In genomic region chr14:74612346-74613021, GRCh38 we compare ENCODE assay signal across 8 cellular contexts. TPM values are rescaled to one million over a fixed set of nuclear protein-coding genes. Genes with fewer than 3 reads are reported as not detected.
DNase-seq lines count a peak whose midpoint lies in the region; ATAC-seq lines count a peak whose summit lies in the region.

No MANE protein-coding gene starts in this region.

- H3K9ac ChIP-seq in NT2/D1 (ENCODE audit: insufficient read length, low read depth) (peak overlapping the region; percentile 67), mucosa of stomach (ENCODE audit: low read length) (peak overlapping the region; percentile 34)

- H3K9me3 ChIP-seq in NT2/D1 (ENCODE audit: insufficient read depth, low read length) (peaks cover 43% of the 10 kb centered on the region; the same call in 1 of the 2 replicates), mucosa of stomach (ENCODE audit: control insufficient read depth, low read length) (no peaks in the 10 kb centered on the region)

- H2AFZ ChIP-seq in ACC112 (ENCODE audit: low read length, unreplicated experiment) = peak overlapping the region; percentile 87

- no peaks in the 10 kb centered on the region for H3K27me3 ChIP-seq in ACC112 (ENCODE audit: insufficient read depth, low read length)
- peaks cover 25% of the 10 kb centered on the region for H3K27me3 ChIP-seq in NT2/D1 (ENCODE audit: insufficient read depth, insufficient read length)
- peaks cover 59% of the 10 kb centered on the region for H3K27me3 ChIP-seq in mucosa of stomach (ENCODE audit: control insufficient read depth, insufficient read depth, low read length)

- peak; percentile 65 for DNase-seq in NT2/D1 (ENCODE audit: low read depth, low spot score)
- peak; percentile 88 for DNase-seq in activated T-cell treated with anti-CD3 and anti-CD28 coated beads for 48 hours (ENCODE audit: low read depth)
- DNase-seq in stimulated activated CD8-positive, alpha-beta memory T cell treated with anti-CD3 and anti-CD28 coated beads, Interleukin-4, amount 100 ng/mL, for 48 hours = peak; percentile 86

- H3K79me2 ChIP-seq in ACC112 (ENCODE audit: control insufficient read depth, insufficient read depth, low read length, unreplicated experiment) = peaks cover 33% of the 10 kb centered on the region

- no peak overlapping the region for H3K27ac ChIP-seq in ACC112 (ENCODE audit: low read depth, low read length)

- no peaks in the 10 kb centered on the region for H3K36me3 ChIP-seq in ACC112 (ENCODE audit: insufficient read depth, low read length)
- H3K36me3 ChIP-seq in NT2/D1 (ENCODE audit: insufficient read depth, insufficient read length, low read length) = no peaks in the 10 kb centered on the region
- no peaks in the 10 kb centered on the region for H3K36me3 ChIP-seq in mucosa of stomach (ENCODE audit: control insufficient read depth, insufficient read depth, low read length)

- ATAC-seq in GM18520 (IDR thresholded peaks at IDR 0.05; ENCODE audit: unreplicated experiment) (peak; percentile 50), HG03521 (IDR thresholded peaks at IDR 0.05; ENCODE audit: unreplicated experiment) (peak; percentile 67), esophagus mucosa (peak; percentile 73)

- H3K4me3 ChIP-seq in ACC112 (ENCODE audit: low read depth, low read length) (peak overlapping the region; percentile 84), NT2/D1 (ENCODE audit: insufficient read length, low read depth) (peak overlapping the region; percentile 39), mucosa of stomach (ENCODE audit: low read length) (no peak overlapping the region)

- H3K4me1 ChIP-seq in ACC112 (ENCODE audit: control insufficient read depth, insufficient read depth, low read length, unreplicated experiment) (peaks cover 51% of the 10 kb centered on the region), NT2/D1 (ENCODE audit: insufficient read depth, insufficient read length) (no peaks in the 10 kb centered on the region), mucosa of stomach (ENCODE audit: control insufficient read depth, insufficient read depth, low read length) (peaks cover 12% of the 10 kb centered on the region)

RNA-seq across cellular contexts. Expression of gene LTBP2, which starts 0.4 kb away (rescaled TPM):
- 14.4 TPM for total RNA-seq in esophagus mucosa
